In the genomic region with DNA sequence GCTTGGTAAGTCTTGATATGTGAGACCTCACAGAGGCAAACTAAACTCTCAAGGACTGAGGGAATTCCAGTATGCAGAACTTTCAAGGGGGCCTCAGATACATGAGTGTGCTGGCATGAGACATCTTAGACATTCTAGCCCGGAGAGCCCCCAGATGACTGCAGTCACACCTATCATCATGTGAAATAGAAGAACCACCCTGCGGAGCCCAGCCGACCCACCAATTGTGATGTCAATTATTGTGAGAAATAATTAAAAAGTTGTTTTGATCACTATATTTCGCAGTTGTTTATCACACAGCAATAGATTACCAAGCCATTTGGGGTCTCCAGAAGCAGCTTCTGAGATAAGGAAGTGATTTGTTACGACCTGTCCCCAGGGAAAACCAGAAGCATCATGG, we compare ENCODE assay signal across 2 cellular contexts.
TF ChIP-seq lines count a peak whose summit lies in the region.

No MANE protein-coding gene starts in this region.

TF ChIP-seq in HepG2, 621 proteins besides CTCF, POLR2A, EP300 and RAD21 (continued from another document):
- TF ChIP-seq TRAFD1 (CRISPR knock-in tag; IDR thresholded peaks at IDR 0.05; ENCODE audit: borderline replicate concordance) (no peak), ZBTB20 (CRISPR knock-in tag; IDR thresholded peaks at IDR 0.05; ENCODE audit: borderline replicate concordance, low read depth) (no peak), ZNF616 (CRISPR knock-in tag; IDR thresholded peaks at IDR 0.05; ENCODE audit: low read depth) (no peak), ZNF331 (CRISPR knock-in tag; IDR thresholded peaks at IDR 0.05) (peak; percentile 77)
- TF ChIP-seq, protein P1, sequence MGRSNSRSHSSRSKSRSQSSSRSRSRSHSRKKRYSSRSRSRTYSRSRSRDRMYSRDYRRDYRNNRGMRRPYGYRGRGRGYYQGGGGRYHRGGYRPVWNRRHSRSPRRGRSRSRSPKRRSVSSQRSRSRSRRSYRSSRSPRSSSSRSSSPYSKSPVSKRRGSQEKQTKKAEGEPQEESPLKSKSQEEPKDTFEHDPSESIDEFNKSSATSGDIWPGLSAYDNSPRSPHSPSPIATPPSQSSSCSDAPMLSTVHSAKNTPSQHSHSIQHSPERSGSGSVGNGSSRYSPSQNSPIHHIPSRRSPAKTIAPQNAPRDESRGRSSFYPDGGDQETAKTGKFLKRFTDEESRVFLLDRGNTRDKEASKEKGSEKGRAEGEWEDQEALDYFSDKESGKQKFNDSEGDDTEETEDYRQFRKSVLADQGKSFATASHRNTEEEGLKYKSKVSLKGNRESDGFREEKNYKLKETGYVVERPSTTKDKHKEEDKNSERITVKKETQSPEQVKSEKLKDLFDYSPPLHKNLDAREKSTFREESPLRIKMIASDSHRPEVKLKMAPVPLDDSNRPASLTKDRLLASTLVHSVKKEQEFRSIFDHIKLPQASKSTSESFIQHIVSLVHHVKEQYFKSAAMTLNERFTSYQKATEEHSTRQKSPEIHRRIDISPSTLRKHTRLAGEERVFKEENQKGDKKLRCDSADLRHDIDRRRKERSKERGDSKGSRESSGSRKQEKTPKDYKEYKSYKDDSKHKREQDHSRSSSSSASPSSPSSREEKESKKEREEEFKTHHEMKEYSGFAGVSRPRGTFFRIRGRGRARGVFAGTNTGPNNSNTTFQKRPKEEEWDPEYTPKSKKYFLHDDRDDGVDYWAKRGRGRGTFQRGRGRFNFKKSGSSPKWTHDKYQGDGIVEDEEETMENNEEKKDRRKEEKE (IDR thresholded peaks at IDR 0.05), result no peak
TF ChIP-seq in HepG2: peak in this region for 1.

TF ChIP-seq in GM23338, 12 proteins besides CTCF, POLR2A, EP300 and RAD21:
- TF ChIP-seq ZNF462 (CRISPR knock-in tag; IDR thresholded peaks at IDR 0.05) (no peak), ZNF331 (CRISPR knock-in tag; IDR thresholded peaks at IDR 0.05; ENCODE audit: low read depth) (peak; percentile 83), JUNB (IDR thresholded peaks at IDR 0.05; ENCODE audit: unreplicated experiment) (no peak)
TF ChIP-seq in GM23338: peak in this region for 1.
